Comparison of ENCODE assay signal across 21 cellular contexts in the genomic region with DNA sequence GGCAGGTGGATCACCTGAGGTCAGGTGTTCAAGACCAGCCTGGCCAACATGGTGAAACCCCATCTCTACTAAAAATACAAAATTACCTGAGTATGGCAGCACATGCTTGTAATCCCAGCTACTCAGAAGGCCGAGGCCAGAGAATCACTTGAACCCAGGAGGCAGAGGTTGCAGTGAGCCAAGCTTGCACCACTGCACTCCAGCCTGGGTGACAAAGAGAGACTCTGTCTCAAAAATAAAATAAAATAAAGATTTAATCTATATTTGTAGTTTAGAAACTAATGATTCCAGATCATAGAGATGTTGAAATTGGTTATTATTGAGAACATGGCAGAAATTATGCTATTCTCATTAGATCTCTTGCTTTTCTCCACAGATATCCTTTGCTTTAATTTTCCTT. TPM values are rescaled to one million over a fixed set of nuclear protein-coding genes. Genes with fewer than 3 reads are reported as not detected.
"Had no signal": no experiment of that assay in that cellular context is flagged by ENCODE, and none has a peak within 500 bp of the region (broad histone marks: within the 10 kb centered on the region; RNA-seq: fewer than 3 reads in every experiment).

A gene (plus strand): TSS at position 301 of the 400 bp plus-strand sequence.

RNA-seq across cellular contexts. Expression of the gene that starts here (rescaled TPM):
- total RNA-seq: activated naive CD4-positive, alpha-beta T cell treated with anti-CD3 and anti-CD28 coated beads for 36 hours; activated naive CD4-positive, alpha-beta T cell treated with anti-CD3 and anti-CD28 coated beads, Interleukin-2, amount 50 U/mL, for 72 hours; activated naive CD8-positive, alpha-beta T cell treated with anti-CD3 and anti-CD28 coated beads for 36 hours; activated naive CD8-positive, alpha-beta T cell treated with anti-CD3 and anti-CD28 coated beads, Interleukin-2, amount 10 ng/mL, durations not matched to agents 7 days and 5 days; activated T-cell treated with anti-CD3 and anti-CD28 coated beads, Interleukin-2, amount 50 U/mL, for 4 hours; activated T-cell treated with anti-CD3 and anti-CD28 coated beads, Interleukin-2, amount 50 U/mL, for 72 hours; activated T-helper 1 cell treated with anti-CD3 and anti-CD28 coated beads, Interleukin-12 subunit alpha, Interleukin-12 subunit beta, Interleukin-2, Interleukin-4 antibody, amounts not matched to agents 30 ng/mL and 10 ng/mL and 1 ng/mL, durations not matched to agents 14 hours and 24 hours and 36 hours; activated T-helper 17 cell treated with anti-CD3 and anti-CD28 coated beads, Interleukin-2, amount 50 U/mL, for 72 hours; activated T-helper 2 cell treated with anti-CD3 and anti-CD28 coated beads, Interferon-gamma antibody, Interleukin-2, Interleukin-4, amounts not matched to agents 10 μg/mL and 5 μg/mL and 100 μg/mL, durations not matched to agents 14 hours and 24 hours and 36 hours; adrenal gland; aorta; ascending aorta; astrocyte; body of pancreas; breast epithelium; bronchial epithelial cell; cardiac muscle cell; cardiac septum; cerebellum; chondrocyte had no signal
- polyA plus RNA-seq: adipose tissue, adrenal gland, aorta, cardiac muscle cell had no signal
